In genomic region chr20:20872420-20872819, GRCh38 we compare ENCODE assay signal across 17 cellular contexts.
DNase-seq lines count a peak whose midpoint lies in the region; ATAC-seq, FAIRE-seq and TF ChIP-seq lines count a peak whose summit lies in the region.
"Had no signal": no experiment of that assay in that cellular context is flagged by ENCODE, and none has a peak within 500 bp of the region (broad histone marks: within the 10 kb centered on the region; RNA-seq: fewer than 3 reads in every experiment).

No MANE protein-coding gene starts in this region.

- FAIRE-seq in HepG2 (lab: Jason Lieb, UNC) (no peak), small intestine (lab: Jason Lieb, UNC) (no peak)
- FAIRE-seq: A204.1, D721Med, GM18507, GM19239, H1 had no signal

- DNase-seq in HepG2 (ENCODE audit: low spot score) (no peak), right lobe of liver (no peak), LoVo (ENCODE audit: low spot score) (peak; percentile 30), SW480 (ENCODE audit: low spot score) (peak; percentile 20), small intestine (peak; percentile 5), GM13977 (ENCODE audit: low spot score) (no peak), NAMALWA (ENCODE audit: low spot score) (no peak), NCI-H82 (lab: John Stamatoyannopoulos, UW) (no peak)
- DNase-seq: C1 segment of cervical spinal cord; CD4-positive, alpha-beta T cell; DMS53 had no signal

- no peak overlapping the region for H3K4me2 ChIP-seq in HepG2 (ENCODE audit: low read depth, low read length)

- H3K27ac ChIP-seq in HepG2 (ENCODE audit: extremely low read length, insufficient read depth, low read length): no peak overlapping the region
- no peak overlapping the region for H3K27ac ChIP-seq in right lobe of liver
- no peak overlapping the region for H3K27ac ChIP-seq in small intestine (ENCODE audit: low read depth in 1 of 2, low read length in 1 of 2)

- no peak overlapping the region for H2AFZ ChIP-seq in HepG2 (ENCODE audit: low read length)

- POLR2A ChIA-PET in HepG2 (lab: Yijun Ruan, JAX): no interaction called here

- intact Hi-C loops in HepG2 (cut with micrococcal nuclease; ENCODE audit: unreplicated experiment): no loop called here
- intact Hi-C loops in right lobe of liver (cut with DNase I): no loop called here

- H3K9me3 ChIP-seq in HepG2 (ENCODE audit: low read length) (no peaks in the 10 kb centered on the region), right lobe of liver (no peaks in the 10 kb centered on the region), small intestine (ENCODE audit: control insufficient read depth, low read depth) (no peaks in the 10 kb centered on the region)
- H3K9me3 ChIP-seq: HAP-1 had no signal

- no peaks in the 10 kb centered on the region for H4K20me1 ChIP-seq in HepG2 (ENCODE audit: insufficient read depth, low read length)

- CTCF ChIA-PET in HepG2 (lab: Yijun Ruan, JAX; ENCODE audit: low intra/inter-chr PET ratio, low total read pairs): no interaction called here

- no peak for ATAC-seq in HepG2
- ATAC-seq in right lobe of liver: no peak

- in situ Hi-C loops in HepG2 (cut with HindIII; ENCODE audit: extremely low pct_ligation_motif_present, low pct_unique_long_range_greater_than_20kb) (no loop called here), GM13977 (cut with MboI; ENCODE audit: low pct_unique_long_range_greater_than_20kb, low sequenced_read_pairs, unreplicated experiment) (loop anchor here (25.0 kb wide), 1 partner anchor 365 kb away; no protein-coding TSS in a partner anchor)

- H3K27me3 ChIP-seq in HepG2 (ENCODE audit: control insufficient read depth in 1 of 2, insufficient read depth in 2 of 2, low read length in 2 of 2) (no peaks in the 10 kb centered on the region), right lobe of liver (peaks cover 3 to 4% of the 10 kb centered on the region in 2 donors), small intestine (ENCODE audit: control insufficient read depth in 2 of 2, insufficient read depth in 2 of 2, low read length in 2 of 2) (peaks cover 0 to 1% of the 10 kb centered on the region in 2 donors)

- no peak for TF ChIP-seq EP300 in HepG2 (IDR thresholded peaks at IDR 0.05; ENCODE audit: low read depth in 2 of 2, low read length in 2 of 2)
- TF ChIP-seq EP300 in HepG2 (CRISPR knock-in tag; IDR thresholded peaks at IDR 0.05; ENCODE audit: borderline replicate concordance): no peak

- H3K36me3 ChIP-seq in HepG2 (replicated peaks in 1 of 2; ENCODE audit: control insufficient read depth in 1 of 2, insufficient read depth in 2 of 2, low read length in 2 of 2) (no peaks in the 10 kb centered on the region), right lobe of liver (no peaks in the 10 kb centered on the region), small intestine (ENCODE audit: control insufficient read depth in 2 of 2, insufficient read depth in 2 of 2, low read length in 2 of 2) (no peaks in the 10 kb centered on the region)
- H3K36me3 ChIP-seq: HAP-1 had no signal

- TF ChIP-seq CTCF in HepG2 (CRISPR knock-in tag; IDR thresholded peaks at IDR 0.05) (no peak), right lobe of liver (IDR thresholded peaks at IDR 0.05) (no peak), GM13977 (IDR thresholded peaks at IDR 0.05; ENCODE audit: extremely low read depth, insufficient read depth, missing control alignments) (no peak)

- no peak overlapping the region for H3K4me3 ChIP-seq in HepG2 (replicated peaks in 1 of 3; ENCODE audit: insufficient read depth in 1 of 3, low read depth in 2 of 3, low read length in 3 of 3)
- H3K4me3 ChIP-seq in right lobe of liver: no peak overlapping the region
- no peak overlapping the region for H3K4me3 ChIP-seq in small intestine (ENCODE audit: low read depth in 1 of 2, low read length in 2 of 2)
- H3K4me3 ChIP-seq: HAP-1 had no signal

- no peak overlapping the region for H3K9ac ChIP-seq in HepG2 (ENCODE audit: insufficient read depth, low read depth, low read length)

- WGBS in HepG2 (ENCODE audit: low lambda C conversion rate): 59% methylated on average over 9 of the region's 9 CpGs
- 58% methylated on average over 9 of the region's 9 CpGs for WGBS in right lobe of liver (ENCODE audit: insufficient coverage, low coverage, low lambda C conversion rate, missing lambda C conversion rate)
- 23 to 47% (median 31%) methylated on average over 9 of the region's 9 CpGs for WGBS in small intestine, 3 donors

- TF ChIP-seq POLR2A in HepG2 (IDR thresholded peaks at IDR 0.05; ENCODE audit: insufficient read depth in 1 of 2, low read depth in 2 of 2, low read length in 2 of 2) (no peak), right lobe of liver (IDR thresholded peaks at IDR 0.05) (no peak)

- H3K79me2 ChIP-seq in HepG2 (ENCODE audit: insufficient read depth, low read length): no peaks in the 10 kb centered on the region

- no peak for TF ChIP-seq RAD21 in HepG2 (CRISPR knock-in tag; IDR thresholded peaks at IDR 0.05)

- H3K4me1 ChIP-seq in HepG2 (ENCODE audit: insufficient read depth, low read length) (no peaks in the 10 kb centered on the region), right lobe of liver (no peaks in the 10 kb centered on the region), small intestine (ENCODE audit: control insufficient read depth in 2 of 2, insufficient read depth in 1 of 2, low read depth in 1 of 2, low read length in 1 of 2) (no peaks in the 10 kb centered on the region)
- H3K4me1 ChIP-seq: HAP-1 had no signal

- BruUV-seq in HepG2 (replicated peaks; lab: Mats Ljungman, UMichigan): no TSS peak

TF ChIP-seq in HepG2, 621 proteins besides CTCF, POLR2A, EP300 and RAD21:
- TF ChIP-seq ZNF775 (CRISPR knock-in tag; IDR thresholded peaks at IDR 0.05; ENCODE audit: borderline replicate concordance) (no peak), ZBTB39 (CRISPR knock-in tag; IDR thresholded peaks at IDR 0.05) (no peak), SMARCC2 (IDR thresholded peaks at IDR 0.05) (no peak), MNT (IDR thresholded peaks at IDR 0.05) (peak; percentile 94)

Comparison
In these comparisons a context has a peak if more than half of its experiments do, and no peak if none do; other contexts are left out.
1. DNase-seq: peak in LoVo (single experiment), SW480 (single experiment) and small intestine (single experiment); none in HepG2 (single experiment), right lobe of liver (0 of 3), GM13977 (single experiment), NAMALWA (single experiment) and NCI-H82 (single experiment).